In the genomic region with DNA sequence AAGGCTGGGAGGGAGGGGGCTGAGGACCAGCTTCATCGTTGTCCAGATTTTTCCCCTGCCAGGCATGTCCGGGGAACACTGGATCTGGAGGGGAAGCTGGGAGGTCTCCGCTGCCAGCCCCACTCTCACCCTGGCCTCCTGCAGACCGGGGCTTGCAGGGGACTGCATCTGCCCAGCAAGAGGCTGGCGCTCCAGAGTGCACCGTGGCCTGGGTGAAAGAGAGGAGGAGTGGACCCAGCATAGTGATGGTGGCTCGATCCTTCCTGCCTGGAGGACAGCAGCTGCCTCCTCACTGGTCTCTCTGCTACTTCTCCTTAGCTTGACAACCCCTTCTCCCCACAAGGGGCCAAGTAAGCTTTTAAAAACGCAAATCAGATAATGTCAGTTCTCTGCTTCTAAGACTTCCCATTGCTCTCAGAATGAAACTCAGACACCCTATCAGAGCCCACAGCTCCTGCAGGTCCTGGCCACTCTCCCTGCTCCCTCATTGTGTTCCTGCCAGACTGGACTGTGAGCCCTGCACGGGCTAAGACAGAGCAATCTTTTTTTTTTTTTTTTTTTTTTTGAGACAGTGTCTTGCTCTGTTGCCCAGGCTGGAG, we compare ENCODE assay signal across 16 cellular contexts. TPM values are rescaled to one million over a fixed set of nuclear protein-coding genes. Genes with fewer than 3 reads are reported as not detected.
DNase-seq lines count a peak whose midpoint lies in the region; TF ChIP-seq lines count a peak whose summit lies in the region.
"Had no signal": no experiment of that assay in that cellular context is flagged by ENCODE, and none has a peak within 500 bp of the region (broad histone marks: within the 10 kb centered on the region; RNA-seq: fewer than 3 reads in every experiment).

No MANE protein-coding gene starts in this region.

- no peak overlapping the region for H3K4me3 ChIP-seq in cardiac muscle cell
- H3K4me3 ChIP-seq in fibroblast of the aortic adventitia (ENCODE audit: low read depth, low read length), result no peak overlapping the region
- H3K4me3 ChIP-seq: BLaER1 treated with 17β-estradiol and CSF1 and Interleukin-3, amounts not matched to agents 10 nM and 100 nM; SK-N-MC had no signal

- peaks cover 17% of the 10 kb centered on the region for H3K4me1 Mint-ChIP-seq in MCF 10A (ENCODE audit: insufficient read depth, unreplicated experiment)

- no peaks in the 10 kb centered on the region for H3K9me3 ChIP-seq in cardiac muscle cell (ENCODE audit: low read depth)
- H3K9me3 ChIP-seq: BLaER1 treated with 17β-estradiol and CSF1 and Interleukin-3, amounts not matched to agents 10 nM and 100 nM had no signal

- no peak overlapping the region for H3K27ac Mint-ChIP-seq in MCF 10A (ENCODE audit: low read depth, unreplicated experiment)

- DNase-seq in cardiac muscle cell (ENCODE audit: low read depth in 1 of 2, low spot score in 1 of 2) (peak in 1 of 2 donors; percentile 10), cardiac septum (ENCODE audit: low spot score) (no peak), fibroblast of the aortic adventitia (ENCODE audit: low read depth) (peak; percentile 11), NCI-H2107 (lab: John Stamatoyannopoulos, UW) (no peak), MCF 10A (ENCODE audit: unreplicated experiment) (no peak), activated gamma-delta T cell (lab: John Stamatoyannopoulos, UW) (no peak)
- DNase-seq: CD8-positive, alpha-beta memory T cell; DMS79; IMR-90; NCI-H1930; NCI-H2171 treated with DMSO at 0.1 percent for 48 hours; NCI-H82 had no signal

- no peaks in the 10 kb centered on the region for H3K27me3 Mint-ChIP-seq in MCF 10A (ENCODE audit: insufficient read depth, unreplicated experiment)
- H3K27me3 Mint-ChIP-seq: CD8-positive, alpha-beta memory T cell had no signal

- BruUV-seq in MCF 10A (replicated peaks; lab: Mats Ljungman, UMichigan), result no TSS peak

- peaks cover 5% of the 10 kb centered on the region for H3K36me3 Mint-ChIP-seq in MCF 10A (ENCODE audit: insufficient read depth, unreplicated experiment)
- H3K36me3 Mint-ChIP-seq: CD8-positive, alpha-beta memory T cell had no signal

- H3K4me3 Mint-ChIP-seq in MCF 10A (ENCODE audit: unreplicated experiment), result no peak overlapping the region
- H3K4me3 Mint-ChIP-seq: CD8-positive, alpha-beta memory T cell had no signal

- H3K27me3 ChIP-seq in cardiac muscle cell, result no peaks in the 10 kb centered on the region
- H3K27me3 ChIP-seq: BLaER1 treated with 17β-estradiol and CSF1 and Interleukin-3, amounts not matched to agents 10 nM and 100 nM had no signal

- H3K4me1 ChIP-seq in cardiac muscle cell (ENCODE audit: low read depth), result peaks cover 9% of the 10 kb centered on the region

- POLR2A ChIA-PET in MCF 10A (lab: Yijun Ruan, JAX), result interaction anchor here (0.7 kb wide), 1 partner anchor 428 kb away, joined by 3 read pairs; no protein-coding TSS in a partner anchor

- no peaks in the 10 kb centered on the region for H3K36me3 ChIP-seq in cardiac muscle cell

- H3K27ac ChIP-seq in cardiac muscle cell (peak overlapping the region; percentile 4), angular gyrus (ENCODE audit: low read depth, low read length) (peak overlapping the region; percentile 67), temporal lobe (ENCODE audit: low read depth, low read length) (peak overlapping the region; percentile 76)
- H3K27ac ChIP-seq: SK-N-MC had no signal

- no peak for TF ChIP-seq CTCF in cardiac muscle cell (IDR thresholded peaks at IDR 0.05; ENCODE audit: low read depth, low read length)
- TF ChIP-seq CTCF in fibroblast of the aortic adventitia (IDR thresholded peaks at IDR 0.05; ENCODE audit: insufficient read depth, low read length), result no peak
- TF ChIP-seq CTCF in MCF 10A (IDR thresholded peaks at IDR 0.05; ENCODE audit: unreplicated experiment), result no peak

- H3K9me3 Mint-ChIP-seq in MCF 10A (ENCODE audit: unreplicated experiment), result no peaks in the 10 kb centered on the region
- H3K9me3 Mint-ChIP-seq: CD8-positive, alpha-beta memory T cell had no signal

- CTCF ChIA-PET in MCF 10A (lab: Yijun Ruan, JAX), result interaction anchor here (0.5 to 1.2 kb wide), 5 partner anchors 15 to 238 kb away, joined by 3 to 4 read pairs (median 3); a partner anchor contains a TSS

- intact Hi-C loops in cardiac septum (cut with DNase I), result no loop called here
- intact Hi-C loops in MCF 10A (cut with micrococcal nuclease), result no loop called here

RNA-seq across cellular contexts. Expression of a gene that starts 15.0 kb away (rescaled TPM):
- total RNA-seq in cardiac muscle cell (26.5 and 43.0 TPM in 2 replicates), cardiac septum (9.6 TPM), fibroblast of the aortic adventitia (ENCODE audit: low replicate concordance) (5.6 and 20.3 TPM in 2 replicates), temporal lobe (42.5 TPM), MCF 10A (2022) (6.7 and 9.6 TPM in 2 replicates)
- 25.5 and 49.6 TPM in 2 replicates for polyA plus RNA-seq in cardiac muscle cell

Comparison
In these comparisons a context has a peak if more than half of its experiments do, and no peak if none do; other contexts are left out.
1. H3K27ac ChIP-seq: peak in every context shown above with its lines; median percentile 76 in temporal lobe; 67 in angular gyrus; 4 in cardiac muscle cell.